ENCODE assay signal across 1 cellular context in the genomic region with DNA sequence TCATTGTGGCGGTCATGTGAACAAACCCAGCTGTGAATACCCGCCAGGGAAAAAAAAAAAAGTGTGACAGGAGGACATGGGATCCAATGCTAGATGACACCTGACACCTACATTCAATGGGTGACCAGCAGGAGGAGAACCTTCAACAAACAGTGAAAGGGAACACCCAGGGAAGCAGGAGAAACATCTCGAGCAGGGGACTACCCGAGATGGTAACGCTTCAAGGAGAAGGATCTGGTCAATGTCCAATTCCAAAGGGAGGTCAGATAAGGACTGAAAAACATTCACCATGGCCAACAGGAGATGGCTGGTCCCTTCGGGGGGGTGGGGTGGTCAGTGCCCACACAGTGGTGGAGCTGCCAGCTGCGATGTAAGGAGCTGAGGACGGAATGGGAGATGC.
A peak's percentile ranks its signal among the peaks of the same experiment; 100 is the strongest.
TF ChIP-seq lines count a peak whose summit lies in the region.

No MANE protein-coding gene starts in this region.

TF ChIP-seq in HepG2, 621 proteins besides CTCF, POLR2A, EP300 and RAD21 (continued from another document):
- TF ChIP-seq ATF7 (IDR thresholded peaks at IDR 0.05) (no peak), ATF7 (CRISPR knock-in tag; IDR thresholded peaks at IDR 0.05) (no peak), SIX1 (CRISPR knock-in tag; IDR thresholded peaks at IDR 0.05; ENCODE audit: borderline replicate concordance) (peak; percentile 84; the same call in 1 of the 2 replicates), ZKSCAN8 (CRISPR knock-in tag; IDR thresholded peaks at IDR 0.05; ENCODE audit: borderline replicate concordance) (no peak), ZNF362 (CRISPR knock-in tag; IDR thresholded peaks at IDR 0.05; ENCODE audit: borderline replicate concordance) (peak; percentile 70; the same call in 1 of the 2 replicates), ZFP36 (IDR thresholded peaks at IDR 0.05; ENCODE audit: borderline replicate concordance, low read depth, low read length, partially characterized antibody) (no peak), RFX1 (IDR thresholded peaks at IDR 0.05) (no peak), MNT (IDR thresholded peaks at IDR 0.05) (no peak), HCFC1 (IDR thresholded peaks at IDR 0.05; ENCODE audit: low read depth, low read length) (no peak), ZMYM4 (CRISPR knock-in tag; IDR thresholded peaks at IDR 0.05) (peak; percentile 48; the same call in 1 of the 2 replicates), CEBPZ (IDR thresholded peaks at IDR 0.05; ENCODE audit: low read length) (no peak), MEIS1 (CRISPR knock-in tag; IDR thresholded peaks at IDR 0.05; ENCODE audit: borderline replicate concordance) (no peak)
- TF ChIP-seq, protein P1, sequence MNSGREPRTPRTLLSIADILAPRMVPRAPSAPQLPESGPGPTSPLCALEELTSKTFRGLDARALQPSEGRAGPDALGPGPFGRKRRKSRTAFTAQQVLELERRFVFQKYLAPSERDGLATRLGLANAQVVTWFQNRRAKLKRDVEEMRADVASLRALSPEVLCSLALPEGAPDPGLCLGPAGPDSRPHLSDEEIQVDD (CRISPR knock-in tag; IDR thresholded peaks at IDR 0.05; ENCODE audit: borderline replicate concordance): no peak
- TF ChIP-seq, protein P2, sequence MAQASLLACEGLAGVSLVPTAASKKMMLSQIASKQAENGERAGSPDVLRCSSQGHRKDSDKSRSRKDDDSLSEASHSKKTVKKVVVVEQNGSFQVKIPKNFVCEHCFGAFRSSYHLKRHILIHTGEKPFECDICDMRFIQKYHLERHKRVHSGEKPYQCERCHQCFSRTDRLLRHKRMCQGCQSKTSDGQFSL (CRISPR knock-in tag; IDR thresholded peaks at IDR 0.05): 0 out of 2 replicates have a peak, but pooled peaks have one; percentile 16
